In the genomic region with DNA sequence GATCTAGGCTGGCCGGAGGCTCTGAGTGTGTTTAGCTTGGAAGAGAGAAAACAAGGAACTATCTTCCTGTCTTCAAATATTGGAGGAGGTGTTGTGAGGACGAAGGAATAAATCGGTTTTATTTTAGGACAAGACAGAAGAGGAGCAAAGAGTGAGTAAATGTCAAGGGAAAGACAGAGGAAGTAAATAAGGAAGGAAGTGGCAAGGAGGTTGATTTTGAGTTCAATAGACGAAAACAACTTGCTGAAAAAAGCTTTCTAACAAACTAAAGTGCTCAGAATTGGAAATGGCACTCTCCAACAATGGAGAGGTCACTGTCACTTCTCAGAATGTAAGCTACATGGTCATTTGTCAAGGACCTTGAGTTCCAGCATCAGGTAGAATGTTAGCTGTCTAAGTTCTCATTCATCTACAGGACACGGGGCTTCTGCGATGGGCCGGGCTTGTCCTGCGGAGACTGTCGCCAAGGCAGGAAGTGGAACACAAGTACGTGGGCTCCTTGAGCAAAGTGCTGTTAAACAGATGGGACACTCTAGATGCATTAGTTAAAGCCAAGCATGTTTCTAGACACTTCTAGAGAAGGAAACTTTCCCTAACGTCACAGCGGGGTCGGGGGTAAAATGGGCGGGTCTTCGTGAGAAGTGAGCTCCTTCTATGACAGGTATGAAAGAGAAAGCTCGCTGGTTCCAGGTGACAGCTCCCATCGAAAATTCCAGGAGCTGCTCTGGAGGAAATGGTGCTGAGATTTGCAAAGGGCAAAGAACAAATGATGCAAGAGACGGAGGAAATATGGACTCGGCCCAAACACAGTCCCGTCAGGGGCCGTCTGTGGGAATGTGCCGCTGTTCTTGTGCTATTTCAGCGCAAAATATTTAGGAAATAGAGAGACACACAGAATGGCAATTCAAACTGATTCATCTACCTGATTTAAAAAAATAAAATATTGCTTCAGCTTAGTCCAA, we compare ENCODE assay signal across 11 cellular contexts.
A peak's percentile ranks its signal among the peaks of the same experiment; 100 is the strongest.
DNase-seq lines count a peak whose midpoint lies in the region; ATAC-seq and TF ChIP-seq lines count a peak whose summit lies in the region.
"Had no signal": no experiment of that assay in that cellular context is flagged by ENCODE, and none has a peak within 500 bp of the region (broad histone marks: within the 10 kb centered on the region; RNA-seq: fewer than 3 reads in every experiment).

No MANE protein-coding gene starts in this region.

- H3K4me3 Mint-ChIP-seq in Caco-2 (ENCODE audit: unreplicated experiment), result peak overlapping the region; percentile 71
- peak overlapping the region; percentile 86 for H3K4me3 Mint-ChIP-seq in activated naive CD8-positive, alpha-beta T cell
- H3K4me3 Mint-ChIP-seq in endothelial cell (ENCODE audit: unreplicated experiment), result no peak overlapping the region
- H3K4me3 Mint-ChIP-seq: neural crest cell had no signal

- H3K4me3 ChIP-seq in Caco-2 (ENCODE audit: low read depth, low read length), result peak overlapping the region; percentile 29
- H3K4me3 ChIP-seq: body of pancreas had no signal

- H3K36me3 ChIP-seq in Caco-2 (ENCODE audit: control insufficient read depth, insufficient read depth, low read length), result no peaks in the 10 kb centered on the region

- POLR2A ChIA-PET in Caco-2 (lab: Charles Lee), result interaction anchor here (0.6 kb wide), 1 partner anchor 104 kb away, joined by 6 read pairs; a partner anchor contains a TSS

- H3K27ac Mint-ChIP-seq in Caco-2 (ENCODE audit: unreplicated experiment), result peak overlapping the region; percentile 51
- peak overlapping the region; percentile 92 for H3K27ac Mint-ChIP-seq in activated naive CD8-positive, alpha-beta T cell
- no peak overlapping the region for H3K27ac Mint-ChIP-seq in endothelial cell (ENCODE audit: unreplicated experiment)

- ATAC-seq in GM21526 (IDR thresholded peaks at IDR 0.05; ENCODE audit: low FRiP score, unreplicated experiment) (no peak), GM21447 (IDR thresholded peaks at IDR 0.05; ENCODE audit: unreplicated experiment) (no peak)
- ATAC-seq: body of pancreas had no signal

- DNase-seq in Caco-2 (peak in 1 of 2 experiments; percentile 46), GM19240 (ENCODE audit: insufficient read length, low spot score) (no peak), endothelial cell (ENCODE audit: low spot score) (no peak)
- DNase-seq in activated CD4-positive, alpha-beta T cell treated with anti-CD3 and anti-CD28 coated beads, Interleukin-2, amount 50 U/mL, for 1 hour, result peak; percentile 28
- peak; percentile 33 for DNase-seq in stimulated activated CD4-positive, alpha-beta T cell treated with anti-CD3 and anti-CD28 coated beads, Interleukin-1b, Interleukin-23, amount 100 ng/mL, for 48 hours
- DNase-seq: body of pancreas, NCI-H2029 treated with DMSO at 0.1 percent for 48 hours had no signal

- H3K27me3 Mint-ChIP-seq in Caco-2 (ENCODE audit: insufficient read depth, unreplicated experiment) (no peaks in the 10 kb centered on the region), endothelial cell (ENCODE audit: unreplicated experiment) (no peaks in the 10 kb centered on the region)
- H3K27me3 Mint-ChIP-seq in activated naive CD8-positive, alpha-beta T cell, result no peaks in the 10 kb centered on the region

- no TSS peak for BruUV-seq in Caco-2 (replicated peaks; lab: Mats Ljungman, UMichigan)

- no peaks in the 10 kb centered on the region for H3K27me3 ChIP-seq in Caco-2 (replicated peaks; ENCODE audit: control insufficient read depth, insufficient read depth, low read length)
- H3K27me3 ChIP-seq: body of pancreas had no signal

- TF ChIP-seq CTCF in Caco-2 (IDR thresholded peaks at IDR 0.05; ENCODE audit: insufficient read depth in 1 of 2, low read depth in 1 of 2, low read length in 1 of 2, severe bottlenecking in 1 of 2, unreplicated experiment in 1 of 2) (no peak), endothelial cell (IDR thresholded peaks at IDR 0.05; ENCODE audit: unreplicated experiment) (no peak)

- H3K9me3 Mint-ChIP-seq in Caco-2 (ENCODE audit: unreplicated experiment) (no peaks in the 10 kb centered on the region), endothelial cell (ENCODE audit: unreplicated experiment) (no peaks in the 10 kb centered on the region)
- H3K9me3 Mint-ChIP-seq in activated naive CD8-positive, alpha-beta T cell (ENCODE audit: low read depth), result no peaks in the 10 kb centered on the region
- H3K9me3 Mint-ChIP-seq: neural crest cell had no signal

- H3K4me1 ChIP-seq in Caco-2, result no peaks in the 10 kb centered on the region
- H3K4me1 ChIP-seq: body of pancreas had no signal

- H3K4me1 Mint-ChIP-seq in Caco-2 (ENCODE audit: low read depth, unreplicated experiment), result peaks cover 12% of the 10 kb centered on the region
- peaks cover 52% of the 10 kb centered on the region for H3K4me1 Mint-ChIP-seq in activated naive CD8-positive, alpha-beta T cell (ENCODE audit: low read depth)
- H3K4me1 Mint-ChIP-seq in endothelial cell (ENCODE audit: unreplicated experiment), result peaks cover 13% of the 10 kb centered on the region

- H3K36me3 Mint-ChIP-seq in Caco-2 (ENCODE audit: insufficient read depth, unreplicated experiment) (no peaks in the 10 kb centered on the region), endothelial cell (ENCODE audit: low read depth, unreplicated experiment) (no peaks in the 10 kb centered on the region)
- no peaks in the 10 kb centered on the region for H3K36me3 Mint-ChIP-seq in activated naive CD8-positive, alpha-beta T cell

- CTCF ChIA-PET in Caco-2 (lab: Charles Lee), result interaction anchor here (0.8 to 1.0 kb wide), 3 partner anchors 30 to 183 kb away, joined by 3 to 7 read pairs (median 6); no protein-coding TSS in a partner anchor

- intact Hi-C loops in Caco-2 (cut with micrococcal nuclease; ENCODE audit: unreplicated experiment), result no loop called here

- no peaks in the 10 kb centered on the region for H3K9me3 ChIP-seq in Caco-2
- H3K9me3 ChIP-seq: body of pancreas had no signal

Comparison
In these comparisons a context has a peak if more than half of its experiments do, and no peak if none do; other contexts are left out.
1. DNase-seq: peak in activated CD4-positive, alpha-beta T cell treated with anti-CD3 and anti-CD28 coated beads, Interleukin-2, amount 50 U/mL, for 1 hour (single experiment) and stimulated activated CD4-positive, alpha-beta T cell treated with anti-CD3 and anti-CD28 coated beads, Interleukin-1b, Interleukin-23, amount 100 ng/mL, for 48 hours (single experiment); none in GM19240 (single experiment) and endothelial cell (single experiment).